In genomic region chr1:30750751-30751291, GRCh38 we compare ENCODE assay signal across 10 cellular contexts. TPM values are rescaled to one million over a fixed set of nuclear protein-coding genes. Genes with fewer than 3 reads are reported as not detected.
DNase-seq lines count a peak whose midpoint lies in the region; ATAC-seq and TF ChIP-seq lines count a peak whose summit lies in the region.
"Had no signal": no experiment of that assay in that cellular context is flagged by ENCODE, and none has a peak within 500 bp of the region (broad histone marks: within the 10 kb centered on the region; RNA-seq: fewer than 3 reads in every experiment).

No MANE protein-coding gene starts in this region.

- peak; percentile 25 for ATAC-seq in HG03066 (IDR thresholded peaks at IDR 0.05; ENCODE audit: low read depth, unreplicated experiment)
- ATAC-seq in natural killer cell treated with Interleukin-12 subunit alpha and Interleukin-12 subunit beta and Interleukin-15 and Interleukin-18, amount 100 ng/mL, for 72 hours: no peak

- H3K4me1 Mint-ChIP-seq in activated T-helper 1 cell treated with anti-CD3 and anti-CD28 coated beads, Interleukin-12 subunit alpha, Interleukin-12 subunit beta, Interleukin-2, Interleukin-4 antibody, amounts not matched to agents 30 ng/mL and 10 ng/mL and 1 ng/mL, durations not matched to agents 14 hours and 24 hours and 36 hours (ENCODE audit: low read depth): peaks cover 91% of the 10 kb centered on the region
- peaks cover 87 to 89% of the 10 kb centered on the region in 2 donors for H3K4me1 Mint-ChIP-seq in natural killer cell treated with Interleukin-12 subunit alpha and Interleukin-12 subunit beta and Interleukin-15 and Interleukin-18, amount 100 ng/mL, for 72 hours (ENCODE audit: low read depth in 2 of 2)

- intact Hi-C loops in activated T-helper 1 cell treated with anti-CD3 and anti-CD28 coated beads, Interleukin-12 subunit alpha, Interleukin-12 subunit beta, Interleukin-2, Interleukin-4 antibody, amounts not matched to agents 30 ng/mL and 10 ng/mL and 1 ng/mL, durations not matched to agents 14 hours and 24 hours and 36 hours (cut with micrococcal nuclease): loop anchor here (10.0 kb wide), 2 partner anchors 544 to 894 kb away; partner anchors contain the start of genes PEF1, SNRNP40 and ZCCHC17

- H3K36me3 Mint-ChIP-seq in activated T-helper 1 cell treated with anti-CD3 and anti-CD28 coated beads, Interleukin-12 subunit alpha, Interleukin-12 subunit beta, Interleukin-2, Interleukin-4 antibody, amounts not matched to agents 30 ng/mL and 10 ng/mL and 1 ng/mL, durations not matched to agents 14 hours and 24 hours and 36 hours (ENCODE audit: low read depth): peaks cover 40% of the 10 kb centered on the region
- peaks cover 6% of the 10 kb centered on the region for H3K36me3 Mint-ChIP-seq in natural killer cell treated with Interleukin-12 subunit alpha and Interleukin-12 subunit beta and Interleukin-15 and Interleukin-18, amount 100 ng/mL, for 72 hours

- H3K9me3 Mint-ChIP-seq in activated T-helper 1 cell treated with anti-CD3 and anti-CD28 coated beads, Interleukin-12 subunit alpha, Interleukin-12 subunit beta, Interleukin-2, Interleukin-4 antibody, amounts not matched to agents 30 ng/mL and 10 ng/mL and 1 ng/mL, durations not matched to agents 14 hours and 24 hours and 36 hours: no peaks in the 10 kb centered on the region
- no peaks in the 10 kb centered on the region for H3K9me3 Mint-ChIP-seq in natural killer cell treated with Interleukin-12 subunit alpha and Interleukin-12 subunit beta and Interleukin-15 and Interleukin-18, amount 100 ng/mL, for 72 hours

- no peak for TF ChIP-seq POLR2A in erythroblast (IDR thresholded peaks at IDR 0.05; ENCODE audit: low read length)

- peak overlapping the region; percentile 98 for H3K27ac Mint-ChIP-seq in activated T-helper 1 cell treated with anti-CD3 and anti-CD28 coated beads, Interleukin-12 subunit alpha, Interleukin-12 subunit beta, Interleukin-2, Interleukin-4 antibody, amounts not matched to agents 30 ng/mL and 10 ng/mL and 1 ng/mL, durations not matched to agents 14 hours and 24 hours and 36 hours
- peak overlapping the region; percentile 98 to 100 for H3K27ac Mint-ChIP-seq in natural killer cell treated with Interleukin-12 subunit alpha and Interleukin-12 subunit beta and Interleukin-15 and Interleukin-18, amount 100 ng/mL, for 72 hours

- H3K4me3 Mint-ChIP-seq in activated T-helper 1 cell treated with anti-CD3 and anti-CD28 coated beads, Interleukin-12 subunit alpha, Interleukin-12 subunit beta, Interleukin-2, Interleukin-4 antibody, amounts not matched to agents 30 ng/mL and 10 ng/mL and 1 ng/mL, durations not matched to agents 14 hours and 24 hours and 36 hours: peak overlapping the region; percentile 86
- peak overlapping the region; percentile 81 for H3K4me3 Mint-ChIP-seq in natural killer cell treated with Interleukin-12 subunit alpha and Interleukin-12 subunit beta and Interleukin-15 and Interleukin-18, amount 100 ng/mL, for 72 hours

- TF ChIP-seq CTCF in GM12865 (IDR thresholded peaks at IDR 0.05; ENCODE audit: insufficient read depth, low read depth, low read length, missing control alignments): no peak

- H3K4me3 ChIP-seq in GM12865 (ENCODE audit: low read depth, low read length): peak overlapping the region; percentile 88
- H3K4me3 ChIP-seq: adrenal gland had no signal

- DNase-seq in GM12865 (ENCODE audit: low read depth): peak; percentile 86
- no peak for DNase-seq in activated T-helper 1 cell treated with anti-CD3 and anti-CD28 coated beads, Interleukin-12 subunit alpha, Interleukin-12 subunit beta, Interleukin-2, Interleukin-4 antibody, amounts not matched to agents 30 ng/mL and 10 ng/mL and 1 ng/mL, durations not matched to agents 14 hours and 24 hours and 36 hours (ENCODE audit: low spot score)
- DNase-seq in natural killer cell treated with Interleukin-12 subunit alpha and Interleukin-12 subunit beta and Interleukin-15 and Interleukin-18, amount 100 ng/mL, for 72 hours (ENCODE audit: low spot score): no peak
- no peak for DNase-seq in LoVo (ENCODE audit: low spot score)
- no peak for DNase-seq in erythroblast (lab: John Stamatoyannopoulos, UW)
- DNase-seq in NCI-H510A treated with DMSO at 0.1 percent for 48 hours (lab: John Stamatoyannopoulos, UW): no peak
- DNase-seq in NCI-H1417 treated with DMSO at 0.1 percent for 48 hours (lab: John Stamatoyannopoulos, UW): no peak
- DNase-seq: adrenal gland, NCI-H82 had no signal

- H3K27me3 Mint-ChIP-seq in activated T-helper 1 cell treated with anti-CD3 and anti-CD28 coated beads, Interleukin-12 subunit alpha, Interleukin-12 subunit beta, Interleukin-2, Interleukin-4 antibody, amounts not matched to agents 30 ng/mL and 10 ng/mL and 1 ng/mL, durations not matched to agents 14 hours and 24 hours and 36 hours (ENCODE audit: insufficient read depth): no peaks in the 10 kb centered on the region
- H3K27me3 Mint-ChIP-seq in natural killer cell treated with Interleukin-12 subunit alpha and Interleukin-12 subunit beta and Interleukin-15 and Interleukin-18, amount 100 ng/mL, for 72 hours: no peaks in the 10 kb centered on the region

RNA-seq across cellular contexts. Expression of gene LAPTM5, which starts 6.8 kb away (rescaled TPM):
- total RNA-seq in activated T-helper 1 cell treated with anti-CD3 and anti-CD28 coated beads, Interleukin-12 subunit alpha, Interleukin-12 subunit beta, Interleukin-2, Interleukin-4 antibody, amounts not matched to agents 30 ng/mL and 10 ng/mL and 1 ng/mL, durations not matched to agents 14 hours and 24 hours and 36 hours: 199 and 214 TPM in 2 replicates
- 100 to 1,000 TPM; 150 to 153 TPM for total RNA-seq in natural killer cell treated with Interleukin-12 subunit alpha and Interleukin-12 subunit beta and Interleukin-15 and Interleukin-18, amount 100 ng/mL, for 72 hours

RNA-seq across cellular contexts. Expression of gene MATN1, which starts 27.4 kb away (rescaled TPM):
- total RNA-seq in activated T-helper 1 cell treated with anti-CD3 and anti-CD28 coated beads, Interleukin-12 subunit alpha, Interleukin-12 subunit beta, Interleukin-2, Interleukin-4 antibody, amounts not matched to agents 30 ng/mL and 10 ng/mL and 1 ng/mL, durations not matched to agents 14 hours and 24 hours and 36 hours: 0.42 and 0.70 TPM in 2 replicates
- total RNA-seq in natural killer cell treated with Interleukin-12 subunit alpha and Interleukin-12 subunit beta and Interleukin-15 and Interleukin-18, amount 100 ng/mL, for 72 hours: 1 to 10 TPM in 1 of 2 donors, under 1 TPM in 1; 0.31 to 1.1 TPM
